ENCODE assay signal across 18 cellular contexts in genomic region chr2:241885701-241886643, GRCh38. TPM values are rescaled to one million over a fixed set of nuclear protein-coding genes. Genes with fewer than 3 reads are reported as not detected.
DNase-seq lines count a peak whose midpoint lies in the region; ATAC-seq and TF ChIP-seq lines count a peak whose summit lies in the region.
"Had no signal": no experiment of that assay in that cellular context is flagged by ENCODE, and none has a peak within 500 bp of the region (broad histone marks: within the 10 kb centered on the region; RNA-seq: fewer than 3 reads in every experiment).

No MANE protein-coding gene starts in this region.

- peaks cover 10% of the 10 kb centered on the region for H3K4me1 Mint-ChIP-seq in endothelial cell (ENCODE audit: unreplicated experiment)
- peaks cover 9% of the 10 kb centered on the region for H3K4me1 Mint-ChIP-seq in endodermal cell

- H3K27ac Mint-ChIP-seq in endothelial cell (ENCODE audit: unreplicated experiment) = peak overlapping the region; percentile 37
- no peak overlapping the region for H3K27ac Mint-ChIP-seq in endodermal cell

- ATAC-seq in GM19035 (IDR thresholded peaks at IDR 0.05; ENCODE audit: unreplicated experiment) = no peak
- ATAC-seq: foreskin keratinocyte, mucosa of descending colon had no signal

- peaks cover 4% of the 10 kb centered on the region for H3K36me3 ChIP-seq in A673 (ENCODE audit: insufficient read depth, low read length, poor library complexity, severe bottlenecking)
- no peaks in the 10 kb centered on the region for H3K36me3 ChIP-seq in endodermal cell (ENCODE audit: control insufficient read depth, insufficient read depth, low read length)
- H3K36me3 ChIP-seq: uterus had no signal

- DNase-seq in A673 (ENCODE audit: low spot score) (peak; percentile 71), D341Med (ENCODE audit: low spot score) (peak; percentile 63), NCI-H345 treated with DMSO at 0.1 percent for 48 hours (lab: John Stamatoyannopoulos, UW; ENCODE audit: unreplicated experiment) (peak; percentile 74), endothelial cell (ENCODE audit: low spot score) (no peak), NCI-H2029 treated with DMSO at 0.1 percent for 48 hours (lab: John Stamatoyannopoulos, UW) (no peak), endodermal cell (no peak), NCI-H1930 (lab: John Stamatoyannopoulos, UW) (no peak)
- DNase-seq: activated CD8-positive, alpha-beta memory T cell treated with anti-CD3 and anti-CD28 coated beads for 24 hours; activated naive CD4-positive, alpha-beta T cell treated with Interleukin-2 at 50 U/mL for 16 hours; foreskin keratinocyte; HCEC 1CT; NCI-H748 treated with DMSO at 0.1 percent for 48 hours; stimulated activated CD4-positive, alpha-beta T cell treated with anti-CD3 and anti-CD28 coated beads, Interleukin-1b, Interleukin-23, amount 100 ng/mL, for 48 hours; uterus had no signal

- WGBS in endodermal cell (ENCODE audit: insufficient coverage in 1 of 2, insufficient read length in 1 of 2), 2 experiments = 85 to 88% methylated on average over 17 to 21 of the region's 21 CpGs

- H3K27me3 ChIP-seq in A673 (replicated peaks; ENCODE audit: insufficient read depth, low read depth, low read length, poor library complexity) = no peaks in the 10 kb centered on the region
- no peaks in the 10 kb centered on the region for H3K27me3 ChIP-seq in endodermal cell (ENCODE audit: control insufficient read depth, insufficient read depth, low read length, poor library complexity, severe bottlenecking)
- H3K27me3 ChIP-seq: uterus had no signal

- intact Hi-C loops in A673 (cut with micrococcal nuclease; ENCODE audit: unreplicated experiment) = loop anchor here (10.0 kb wide), 1 partner anchor 181 kb away; the partner anchor contains the start of gene ING5

- TF ChIP-seq CTCF in A673 (conservative IDR thresholded peaks at IDR 0.05; ENCODE audit: low read depth, low read length) = no peak
- TF ChIP-seq CTCF in endothelial cell (IDR thresholded peaks at IDR 0.05; ENCODE audit: unreplicated experiment) = no peak
- no peak for TF ChIP-seq CTCF in endodermal cell (conservative IDR thresholded peaks at IDR 0.05)

- H3K9me3 ChIP-seq in A673 (ENCODE audit: low read depth, low read length, poor library complexity, severe bottlenecking) = peaks cover 7% of the 10 kb centered on the region
- peaks cover 3% of the 10 kb centered on the region for H3K9me3 ChIP-seq in endodermal cell (ENCODE audit: control insufficient read depth, low read length)
- H3K9me3 ChIP-seq: mucosa of descending colon, uterus had no signal

- peaks cover 44% of the 10 kb centered on the region for H3K4me1 ChIP-seq in A673 (ENCODE audit: insufficient read depth, low read length, poor library complexity, severe bottlenecking)
- no peaks in the 10 kb centered on the region for H3K4me1 ChIP-seq in endodermal cell (ENCODE audit: control insufficient read depth, insufficient read depth, low read length)
- H3K4me1 ChIP-seq: foreskin keratinocyte had no signal

- BruUV-seq in A673 (replicated peaks; lab: Mats Ljungman, UMichigan) = no TSS peak

- CTCF ChIA-PET in A673 (lab: Charles Lee) = no interaction called here

- H3K4me3 Mint-ChIP-seq in endothelial cell (ENCODE audit: unreplicated experiment) (peak overlapping the region; percentile 68), endodermal cell (no peak overlapping the region)

- peak overlapping the region; percentile 16 for H3K4me3 ChIP-seq in A673 (ENCODE audit: low read depth, low read length, poor library complexity, severe bottlenecking)
- H3K4me3 ChIP-seq in endodermal cell (ENCODE audit: low read length) = no peak overlapping the region
- H3K4me3 ChIP-seq: mucosa of descending colon, uterus had no signal

- H3K9me3 Mint-ChIP-seq in endothelial cell (ENCODE audit: unreplicated experiment) (no peaks in the 10 kb centered on the region), endodermal cell (peaks cover 9% of the 10 kb centered on the region)

- H3K36me3 Mint-ChIP-seq in endothelial cell (ENCODE audit: low read depth, unreplicated experiment) = peaks cover 34% of the 10 kb centered on the region
- peaks cover 9% of the 10 kb centered on the region for H3K36me3 Mint-ChIP-seq in endodermal cell (ENCODE audit: low read depth)

- H3K27ac ChIP-seq in A673 (ENCODE audit: low read depth, low read length, poor library complexity, severe bottlenecking) (peak overlapping the region; percentile 95), endodermal cell (ENCODE audit: low read depth, low read length) (no peak overlapping the region)
- H3K27ac ChIP-seq: foreskin keratinocyte, uterus had no signal

- POLR2A ChIA-PET in A673 (lab: Charles Lee; ENCODE audit: low non-redundant PET) = no interaction called here

- no peak overlapping the region for H3K9ac ChIP-seq in endodermal cell (ENCODE audit: extremely low read depth, low read length, poor library complexity, severe bottlenecking)

- H3K27me3 Mint-ChIP-seq in endothelial cell (ENCODE audit: unreplicated experiment) (peaks cover 11% of the 10 kb centered on the region), endodermal cell (ENCODE audit: insufficient read depth) (no peaks in the 10 kb centered on the region)

RNA-seq across cellular contexts. Expression of gene RTP5, which starts 16.4 kb away (rescaled TPM):
- total RNA-seq in A673 (2021) (0.20 TPM in 1 of 2 replicates, not detected in the other), endothelial cell (ENCODE audit: unreplicated experiment) (not detected), endodermal cell (not detected)
- not detected for polyA plus RNA-seq in endodermal cell (2013, experiment 1 of 2)
- not detected for polyA plus RNA-seq in endodermal cell (2013, experiment 2 of 2)
- total RNA-seq: foreskin keratinocyte, MCF 10A, mucosa of descending colon had no signal
- polyA plus RNA-seq: BJ, foreskin keratinocyte had no signal

RNA-seq across cellular contexts. Expression of gene PDCD1, which starts 27.3 kb away (rescaled TPM):
- total RNA-seq in A673 (2021) (0.34 and 0.35 TPM in 2 replicates), endothelial cell (ENCODE audit: unreplicated experiment) (not detected), endodermal cell (under 1 TPM in 1 of 2 donors, not detected in 1; 0.20 TPM)
- not detected for polyA plus RNA-seq in endodermal cell (2013, experiment 1 of 2)
- polyA plus RNA-seq in endodermal cell (2013, experiment 2 of 2) = not detected
- total RNA-seq: foreskin keratinocyte, MCF 10A had no signal
- polyA plus RNA-seq: BJ, foreskin keratinocyte had no signal

Comparison
In these comparisons a context has a peak if more than half of its experiments do, and no peak if none do; other contexts are left out.
1. DNase-seq: peak in A673 (single experiment), D341Med (single experiment) and NCI-H345 treated with DMSO at 0.1 percent for 48 hours (single experiment); none in endothelial cell (single experiment), NCI-H2029 treated with DMSO at 0.1 percent for 48 hours (single experiment), endodermal cell (single experiment) and NCI-H1930 (0 of 2).